1 cellular context compared by ENCODE assay signal in the genomic region with DNA sequence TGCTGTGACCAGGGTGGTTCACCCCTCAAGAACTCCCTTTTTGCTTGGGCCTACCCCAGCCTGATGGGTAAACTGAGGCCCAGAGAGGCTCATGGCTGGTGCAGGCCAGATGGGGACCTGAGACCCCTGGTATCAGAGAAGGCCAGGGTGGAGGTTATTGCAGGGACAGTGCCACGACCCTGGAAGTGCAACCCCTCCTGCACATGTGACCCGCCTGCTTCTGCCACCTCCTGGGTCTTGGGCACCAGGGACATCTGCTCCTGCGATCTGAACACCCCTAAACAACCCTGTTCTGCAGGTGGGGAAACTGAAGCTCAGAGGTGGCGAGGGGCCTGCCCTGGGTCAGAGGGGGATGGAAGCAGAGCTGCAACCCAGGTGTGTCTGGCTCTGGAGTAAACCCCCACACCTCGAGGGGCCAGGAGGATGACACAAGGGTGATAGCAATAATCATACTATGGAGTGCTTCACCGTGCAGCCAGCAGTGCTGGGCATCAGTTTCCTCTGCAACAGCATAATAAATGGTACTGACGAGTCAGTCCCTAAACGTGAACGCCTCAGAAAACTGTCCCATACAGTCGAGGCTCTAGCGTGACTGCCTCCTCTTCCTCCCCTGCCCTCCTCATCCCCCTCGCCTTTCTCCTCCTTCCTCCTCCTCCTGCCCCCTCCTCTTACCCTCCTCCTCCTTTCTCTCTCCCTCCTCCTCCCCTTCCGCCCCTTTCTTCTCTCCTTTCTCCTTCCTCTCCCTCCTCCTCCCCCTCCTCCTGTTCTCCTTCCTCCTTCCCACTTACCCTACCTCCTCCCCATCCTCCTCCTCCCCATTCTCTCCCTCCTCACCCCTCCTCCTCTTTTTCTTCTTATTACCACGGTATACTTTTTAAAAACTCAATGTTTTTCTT.
TF ChIP-seq lines count a peak whose summit lies in the region.

No MANE protein-coding gene starts in this region.

TF ChIP-seq in HEK293, 187 proteins besides CTCF, POLR2A, EP300 and RAD21 (continued from another document):
- TF ChIP-seq EGR2 (tag by site-specific recombination; IDR thresholded peaks at IDR 0.05; ENCODE audit: low read depth) = peak; percentile 92
- TF ChIP-seq ZNF398 (tag by site-specific recombination; IDR thresholded peaks at IDR 0.05) = peak; percentile 69
- no peak for TF ChIP-seq BCL6B (tag by site-specific recombination; IDR thresholded peaks at IDR 0.05)
- TF ChIP-seq ZNF48 (tag by site-specific recombination; IDR thresholded peaks at IDR 0.05) = no peak
- no peak for TF ChIP-seq ZFP69B (tag by site-specific recombination; IDR thresholded peaks at IDR 0.05)
- no peak for TF ChIP-seq KLF8 (tag by site-specific recombination; IDR thresholded peaks at IDR 0.05)
- no peak for TF ChIP-seq HOXC10 (CRISPR knock-in tag; IDR thresholded peaks at IDR 0.05)
- TF ChIP-seq WT1 (tag by site-specific recombination; IDR thresholded peaks at IDR 0.05) = peak; percentile 56; the same call in 1 of the 2 replicates
- no peak for TF ChIP-seq ZNF112 (tag by site-specific recombination; IDR thresholded peaks at IDR 0.05)
- no peak for TF ChIP-seq ZNF600 (tag by site-specific recombination; IDR thresholded peaks at IDR 0.05)
